Comparison of ENCODE assay signal across 29 cellular contexts in the genomic region with DNA sequence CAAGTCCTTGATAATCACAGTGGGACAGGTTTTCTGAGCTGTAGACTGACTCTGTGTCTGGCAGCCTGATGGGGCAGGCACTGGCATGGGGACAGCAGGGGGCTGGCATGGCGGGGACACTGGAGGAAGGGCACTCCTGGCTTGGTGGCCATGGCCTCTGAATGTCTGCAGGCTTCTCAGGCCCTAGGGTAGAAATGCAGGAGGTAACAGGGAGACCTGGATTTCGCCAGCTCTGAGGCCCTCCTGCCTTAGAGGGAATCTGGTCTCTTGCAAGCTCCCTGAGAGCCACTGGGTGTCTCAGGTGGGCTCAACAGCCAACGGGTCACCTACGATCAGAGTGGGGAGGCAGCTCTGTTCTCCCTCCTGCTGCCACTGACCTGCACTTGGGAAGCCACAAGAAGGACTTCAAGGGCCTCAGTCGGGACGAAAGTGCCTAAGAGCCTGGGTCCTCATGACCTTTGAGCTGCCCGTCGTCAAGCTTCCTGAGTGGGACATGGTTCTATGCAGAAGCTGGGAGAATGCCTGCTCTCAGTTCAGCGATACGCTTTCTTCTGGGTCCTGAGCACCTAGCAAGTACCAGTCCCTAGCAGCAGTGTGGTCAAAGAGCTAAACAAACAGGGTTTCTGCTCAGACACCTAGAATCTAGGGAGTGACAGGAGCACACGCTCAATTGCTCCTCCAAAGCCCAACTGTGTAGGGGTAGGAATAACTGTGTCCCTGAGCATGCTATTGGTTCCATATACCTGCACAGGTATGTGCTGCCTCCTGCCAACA.
DNase-seq lines count a peak whose midpoint lies in the region; ATAC-seq, FAIRE-seq and TF ChIP-seq lines count a peak whose summit lies in the region.
"Had no signal": no experiment of that assay in that cellular context is flagged by ENCODE, and none has a peak within 500 bp of the region (broad histone marks: within the 10 kb centered on the region; RNA-seq: fewer than 3 reads in every experiment).

No MANE protein-coding gene starts in this region.

- no peak overlapping the region for H2BK120ac ChIP-seq in H9 (ENCODE audit: low read depth, low read length, poor library complexity, severe bottlenecking)
- no peak overlapping the region for H2BK120ac ChIP-seq in H1 (replicated peaks; ENCODE audit: low read depth, low read length)

- H3K36me3 ChIP-seq in H1 (ENCODE audit: control insufficient read depth in 2 of 4, insufficient read depth in 4 of 4, low read length in 3 of 4): no peaks in the 10 kb centered on the region
- H3K36me3 ChIP-seq: heart right ventricle, left ventricle myocardium inferior, right lobe of liver had no signal

- WGBS in H9 (ENCODE audit: extremely low coverage, insufficient read length, low lambda C conversion rate): no CpG with 5 or more reads among the region's 11 CpGs
- WGBS in H1 (ENCODE audit: extremely low coverage in 1 of 2, insufficient coverage in 1 of 2, insufficient read length in 1 of 2, insufficient replicate concordance in 2 of 2, low coverage in 1 of 2, low lambda C conversion rate in 2 of 2, missing lambda C conversion rate in 1 of 2), 2 experiments: 85% methylated on average over 11 of the region's 11 CpGs; no CpG with 5 or more reads in 1 of the 2 experiments

- no peak overlapping the region for H3K18ac ChIP-seq in H9 (ENCODE audit: insufficient read length, low read depth, low read length)
- no peak overlapping the region for H3K18ac ChIP-seq in H1 (ENCODE audit: extremely low read depth, low read length)

- H4K91ac ChIP-seq in H9 (ENCODE audit: insufficient read length, low read depth, low read length) (no peak overlapping the region), H1 (replicated peaks; ENCODE audit: insufficient read length, low read length) (no peak overlapping the region)

- no peak overlapping the region for H3K27ac ChIP-seq in H9 (ENCODE audit: insufficient read length, low read depth, low read length)
- no peak overlapping the region; the same call in 1 of the 2 replicates for H3K27ac ChIP-seq in H1 (ENCODE audit: low read depth, low read length)
- H3K27ac ChIP-seq: 22Rv1, foreskin keratinocyte, heart right ventricle, left ventricle myocardium inferior, parathyroid adenoma, right lobe of liver had no signal

- H2BK15ac ChIP-seq in H9 (ENCODE audit: low read depth, low read length) (no peak overlapping the region), H1 (ENCODE audit: low read length) (no peak overlapping the region)

- DNase-seq in NCI-H1436 (lab: John Stamatoyannopoulos, UW): peak; percentile 29
- DNase-seq in NCI-H1436 treated with DMSO at 0.1 percent for 48 hours (lab: John Stamatoyannopoulos, UW): no peak
- DNase-seq in H9: peak; percentile 4
- peak in 1 of 2 experiments; percentile 39 for DNase-seq in H1 (ENCODE audit: low read depth in 1 of 2, low spot score in 2 of 2)
- DNase-seq in omental fat pad (ENCODE audit: low spot score): no peak
- no peak for DNase-seq in NK-92 treated with Interleukin-12 subunit alpha and Interleukin-12 subunit beta, amount 100 ng/mL, for 24 hours (lab: John Stamatoyannopoulos, UW)
- no peak for DNase-seq in GM19239 (ENCODE audit: insufficient read length, low spot score)
- no peak for DNase-seq in HCEC 1CT
- DNase-seq: activated B cell treated with CpG ODN at 0.5 μM for 24 hours; activated gamma-delta T cell treated with Interleukin-2 at 50 U/mL for 16 hours; effector memory CD4-positive, alpha-beta T cell; foreskin keratinocyte; heart right ventricle; Kasumi-1; left ventricle myocardium inferior; NCI-H1048; NCI-H187 treated with DMSO at 0.1 percent for 48 hours; NCI-H345; NCI-H82; stimulated activated CD8-positive, alpha-beta memory T cell treated with anti-CD3 and anti-CD28 coated beads, Interleukin-4, amount 100 ng/mL, for 48 hours; SW 1271; T1000 had no signal

- no peak overlapping the region for H2BK12ac ChIP-seq in H9 (ENCODE audit: insufficient read length, low read depth, low read length)
- H2BK12ac ChIP-seq in H1 (ENCODE audit: low read depth, low read length): no peak overlapping the region

- TF ChIP-seq CTCF in H9 (conservative IDR thresholded peaks at IDR 0.05) (peak; percentile 29; the same call in 1 of the 3 replicates), H1 (IDR thresholded peaks at IDR 0.05; ENCODE audit: control extremely low read depth in 1 of 3, insufficient read depth in 1 of 3, low read depth in 1 of 3, low read length in 3 of 3) (peak; percentile 5 to 30 (median 15)), omental fat pad (IDR thresholded peaks at IDR 0.05) (no peak)

- H4K8ac ChIP-seq in H9 (replicated peaks; ENCODE audit: insufficient read length, low read depth, low read length): no peak overlapping the region
- peak overlapping the region; percentile 54; the same call in 1 of the 2 replicates for H4K8ac ChIP-seq in H1 (ENCODE audit: extremely low read depth, insufficient read depth, low read length)

- TF ChIP-seq POLR2A in H1 (IDR thresholded peaks at IDR 0.05; ENCODE audit: control extremely low read depth in 1 of 2, low read depth in 2 of 2, low read length in 2 of 2): no peak

- ATAC-seq in omental fat pad (ENCODE audit: low FRiP score): peak; percentile 15
- ATAC-seq: CD8-positive, alpha-beta T cell; foreskin keratinocyte; heart right ventricle; naive thymus-derived CD8-positive, alpha-beta T cell; right lobe of liver had no signal

- no peaks in the 10 kb centered on the region for H3K9me3 Mint-ChIP-seq in H9
- H3K9me3 Mint-ChIP-seq: activated B cell treated with CpG ODN at 0.5 μM for 24 hours; CD8-positive, alpha-beta T cell; mesothelial cell of epicardium; naive thymus-derived CD8-positive, alpha-beta T cell; type B pancreatic cell had no signal

- H3K79me1 ChIP-seq in H9 (ENCODE audit: insufficient read depth, low read depth, low read length, poor library complexity, severe bottlenecking) (no peaks in the 10 kb centered on the region), H1 (ENCODE audit: low read depth, low read length) (no peaks in the 10 kb centered on the region)

- H3K4me1 Mint-ChIP-seq in H9: peaks cover 3 to 22% of the 10 kb centered on the region in 2 experiments
- H3K4me1 Mint-ChIP-seq: activated B cell treated with CpG ODN at 0.5 μM for 24 hours had no signal

- H4K5ac ChIP-seq in H9 (ENCODE audit: insufficient read length, low read depth, low read length): no peak overlapping the region
- no peak overlapping the region for H4K5ac ChIP-seq in H1 (ENCODE audit: insufficient read length, low read depth, low read length)

- H3K23me2 ChIP-seq in H9 (ENCODE audit: insufficient read length, low read depth, low read length, poor library complexity, severe bottlenecking) (no peaks in the 10 kb centered on the region), H1 (ENCODE audit: low read depth, low read length) (no peaks in the 10 kb centered on the region)

- H2BK20ac ChIP-seq in H9 (ENCODE audit: low read depth, low read length, poor library complexity, severe bottlenecking) (no peak overlapping the region), H1 (ENCODE audit: low read length) (no peak overlapping the region)

- H3K9me3 ChIP-seq in H9 (ENCODE audit: control insufficient read depth, low read depth, low read length) (no peaks in the 10 kb centered on the region), H1 (ENCODE audit: insufficient read depth in 2 of 2, low read depth in 1 of 2, low read length in 1 of 2) (no peaks in the 10 kb centered on the region)
- H3K9me3 ChIP-seq: heart right ventricle, left ventricle myocardium inferior, right lobe of liver had no signal

- H3K27me3 Mint-ChIP-seq in H9 (ENCODE audit: low read depth): no peaks in the 10 kb centered on the region

- peak; percentile 33 to 48; a peak in 3 of 4 replicates for TF ChIP-seq RAD21 in H1 (IDR thresholded peaks at IDR 0.05 in 1 of 2, conservative IDR thresholded peaks at IDR 0.05 in 1 of 2; ENCODE audit: low read depth in 2 of 2, low read length in 2 of 2)

- H3K23ac ChIP-seq in H9 (ENCODE audit: insufficient read length, low read depth, low read length) (no peak overlapping the region), H1 (ENCODE audit: insufficient read length) (no peak overlapping the region)

- H3T11ph ChIP-seq in H9 (ENCODE audit: low read length): no peak overlapping the region

- POLR2A ChIA-PET in H1 (lab: Charles Lee; ENCODE audit: partially characterized antibody): no interaction called here

- H3K4me2 ChIP-seq in H9 (ENCODE audit: insufficient read depth, insufficient read length, low read length): no peak overlapping the region
- H3K4me2 ChIP-seq in H1 (ENCODE audit: insufficient read depth in 1 of 2, low read depth in 2 of 2, low read length in 2 of 2): no peak overlapping the region

- H3K9ac ChIP-seq in H9 (ENCODE audit: extremely low read depth, insufficient read length, low read length) (no peak overlapping the region), H1 (replicated peaks in 1 of 4; ENCODE audit: extremely low read depth in 1 of 4, low read depth in 3 of 4, low read length in 3 of 4) (no peak overlapping the region)
- H3K9ac ChIP-seq: parathyroid adenoma had no signal

- no peak overlapping the region for H3K4ac ChIP-seq in H9 (ENCODE audit: low read depth, low read length)
- no peak overlapping the region for H3K4ac ChIP-seq in H1 (replicated peaks; ENCODE audit: insufficient read length, low read depth, low read length)

- no peak overlapping the region for H2BK5ac ChIP-seq in H9 (ENCODE audit: insufficient read length, low read length)
- no peak overlapping the region for H2BK5ac ChIP-seq in H1 (ENCODE audit: low read depth, low read length)

- H4K20me1 ChIP-seq in H9 (ENCODE audit: control insufficient read depth, insufficient read depth, insufficient read length) (no peaks in the 10 kb centered on the region), H1 (replicated peaks in 1 of 2; ENCODE audit: control insufficient read depth in 1 of 2, insufficient read depth in 2 of 2, low read length in 2 of 2) (no peaks in the 10 kb centered on the region)

- no peaks in the 10 kb centered on the region for H3K27me3 ChIP-seq in H9 (ENCODE audit: insufficient read depth, low read length)
- H3K27me3 ChIP-seq in H1 (replicated peaks in 1 of 4; ENCODE audit: control insufficient read depth in 3 of 4, extremely low read depth in 1 of 4, insufficient read depth in 3 of 4, low read length in 3 of 4): no peaks in the 10 kb centered on the region
- H3K27me3 ChIP-seq: right lobe of liver had no signal

- H3K79me2 ChIP-seq in H9 (ENCODE audit: insufficient read depth, low read length): no peaks in the 10 kb centered on the region
- no peaks in the 10 kb centered on the region for H3K79me2 ChIP-seq in H1 (ENCODE audit: control insufficient read depth in 1 of 2, insufficient read depth in 2 of 2, low read length in 2 of 2)
- H3K79me2 ChIP-seq: parathyroid adenoma had no signal

- H3K27ac Mint-ChIP-seq in H9: no peak overlapping the region; a peak in 1 of 7 replicates
- H3K27ac Mint-ChIP-seq: activated B cell treated with CpG ODN at 0.5 μM for 24 hours; CD8-positive, alpha-beta T cell; mesothelial cell of epicardium; naive thymus-derived CD8-positive, alpha-beta T cell; type B pancreatic cell had no signal

- TF ChIP-seq EP300 in H1 (IDR thresholded peaks at IDR 0.05; ENCODE audit: borderline replicate concordance in 1 of 2, low read depth in 2 of 2, low read length in 2 of 2): no peak

- no peak for FAIRE-seq in H1 (lab: Jason Lieb, UNC)
- no peak for FAIRE-seq in GM19239 (lab: Jason Lieb, UNC)

- no peak overlapping the region for H3K4me3 Mint-ChIP-seq in H9
- H3K4me3 Mint-ChIP-seq: activated B cell treated with CpG ODN at 0.5 μM for 24 hours; CD8-positive, alpha-beta T cell; mesothelial cell of epicardium; naive thymus-derived CD8-positive, alpha-beta T cell; type B pancreatic cell had no signal

- H3K4me1 ChIP-seq in H9 (ENCODE audit: insufficient read depth, low read length): no peaks in the 10 kb centered on the region
- peaks cover 0 to 6% (median 2%) of the 10 kb centered on the region in 4 experiments; a peak in 3 of 7 replicates for H3K4me1 ChIP-seq in H1 (replicated peaks in 1 of 4; ENCODE audit: control insufficient read depth in 3 of 4, insufficient read depth in 4 of 4, low read length in 3 of 4)
- H3K4me1 ChIP-seq: foreskin keratinocyte, left ventricle myocardium inferior, parathyroid adenoma, right lobe of liver had no signal

- no peak overlapping the region for H2AFZ ChIP-seq in H9 (ENCODE audit: low read length)
- H2AFZ ChIP-seq in H1 (ENCODE audit: low read length): no peak overlapping the region
- H2AFZ ChIP-seq: parathyroid adenoma had no signal

- no peak overlapping the region for H2AK5ac ChIP-seq in H9 (ENCODE audit: insufficient read length, low read length)
- no peak overlapping the region for H2AK5ac ChIP-seq in H1 (ENCODE audit: low read depth, low read length)

- no peak overlapping the region for H3K56ac ChIP-seq in H9 (ENCODE audit: insufficient read length, low read depth, low read length)
- no peak overlapping the region for H3K56ac ChIP-seq in H1 (replicated peaks; ENCODE audit: insufficient read length, low read depth, low read length)

- H3K14ac ChIP-seq in H9 (ENCODE audit: insufficient read depth, low read length) (no peak overlapping the region; the same call in 1 of the 2 replicates), H1 (ENCODE audit: insufficient read length) (no peak overlapping the region)

- no peak overlapping the region for H3K4me3 ChIP-seq in H1 (ENCODE audit: extremely low read depth in 1 of 4, insufficient read depth in 2 of 4, low read depth in 3 of 4, low read length in 4 of 4)
- H3K4me3 ChIP-seq: heart right ventricle, left ventricle myocardium inferior, right lobe of liver had no signal

- CTCF ChIA-PET in H1 (lab: Charles Lee; ENCODE audit: partially characterized antibody): interaction anchor here (0.7 to 1.9 kb wide), 15 partner anchors 12 to 317 kb away, joined by 3 to 10 read pairs (median 3); no protein-coding TSS in a partner anchor

- H3K36me3 Mint-ChIP-seq in H9 (ENCODE audit: insufficient read depth in 1 of 3, low read depth in 3 of 3): no peaks in the 10 kb centered on the region
- H3K36me3 Mint-ChIP-seq: CD8-positive, alpha-beta T cell; mesothelial cell of epicardium; naive thymus-derived CD8-positive, alpha-beta T cell; type B pancreatic cell had no signal

Comparison
In these comparisons a context has a peak if more than half of its experiments do, and no peak if none do; other contexts are left out.
1. DNase-seq: peak in NCI-H1436 (single experiment) and H9 (single experiment); none in NCI-H1436 treated with DMSO at 0.1 percent for 48 hours (single experiment), omental fat pad (single experiment), NK-92 treated with Interleukin-12 subunit alpha and Interleukin-12 subunit beta, amount 100 ng/mL, for 24 hours (single experiment), GM19239 (single experiment) and HCEC 1CT (single experiment).
2. CTCF ChIP-seq: peak in H9 (single experiment) and H1 (3 of 3); none in omental fat pad (0 of 3).